Comparison of ENCODE assay signal across 7 cellular contexts in genomic region chr13:108217307-108218043, GRCh38. TPM values are rescaled to one million over a fixed set of nuclear protein-coding genes. Genes with fewer than 3 reads are reported as not detected.
A peak's percentile ranks its signal among the peaks of the same experiment; 100 is the strongest.
DNase-seq lines count a peak whose midpoint lies in the region; ATAC-seq, FAIRE-seq and TF ChIP-seq lines count a peak whose summit lies in the region.
"Not testable (repeated sequence)": the region's sequence is repeated elsewhere in the genome, so short reads cannot be mapped to it uniquely, and the experiment has no call there.

No MANE protein-coding gene starts in this region.

- H3K27me3 Mint-ChIP-seq in activated CD4-positive, alpha-beta T cell treated with anti-CD3 and anti-CD28 coated beads, Interleukin-2, amount 10 ng/mL, durations not matched to agents 7 days and 5 days, result not testable (repeated sequence)

- TF ChIP-seq POLR2A in gastrocnemius medialis (IDR thresholded peaks at IDR 0.05), result not testable (repeated sequence)

- peak overlapping the region; percentile 78 for H3K27ac ChIP-seq in mesodermal cell (ENCODE audit: low read depth, low read length, severe bottlenecking)
- peak overlapping the region; percentile 83 to 97 (median 92) for H3K27ac ChIP-seq in gastrocnemius medialis

- H3K4me3 Mint-ChIP-seq in activated CD4-positive, alpha-beta T cell treated with anti-CD3 and anti-CD28 coated beads, Interleukin-2, amount 10 ng/mL, durations not matched to agents 7 days and 5 days, result peak overlapping the region; percentile 90

- H3K9me3 ChIP-seq in mesodermal cell (ENCODE audit: control insufficient read depth, low read length); gastrocnemius medialis: not testable (repeated sequence)

- DNase-seq in NCI-H146 (lab: John Stamatoyannopoulos, UW), result peak; percentile 52
- DNase-seq in activated CD4-positive, alpha-beta T cell treated with anti-CD3 and anti-CD28 coated beads, Interleukin-2, amount 10 ng/mL, durations not matched to agents 7 days and 5 days; bronchial epithelial cell (ENCODE audit: low read depth); gastrocnemius medialis: not testable (repeated sequence)
- peak; percentile 32 for DNase-seq in Right ventricle myocardium inferior (ENCODE audit: missing footprints)

- TF ChIP-seq CTCF in bronchial epithelial cell (IDR thresholded peaks at IDR 0.05; ENCODE audit: insufficient read depth, low read length, severe bottlenecking); gastrocnemius medialis (IDR thresholded peaks at IDR 0.05 in 4 of 5, conservative IDR thresholded peaks at IDR 0.05 in 1 of 5): not testable (repeated sequence)

- H3K27ac Mint-ChIP-seq in activated CD4-positive, alpha-beta T cell treated with anti-CD3 and anti-CD28 coated beads, Interleukin-2, amount 10 ng/mL, durations not matched to agents 7 days and 5 days, result peak overlapping the region; percentile 97

- H3K36me3 Mint-ChIP-seq in activated CD4-positive, alpha-beta T cell treated with anti-CD3 and anti-CD28 coated beads, Interleukin-2, amount 10 ng/mL, durations not matched to agents 7 days and 5 days (ENCODE audit: low read depth), result not testable (repeated sequence)

- POLR2A ChIA-PET in activated CD4-positive, alpha-beta T cell treated with anti-CD3 and anti-CD28 coated beads, Interleukin-2, amount 10 ng/mL, durations not matched to agents 7 days and 5 days (lab: Charles Lee), result not testable (repeated sequence)

- not testable (repeated sequence) for H3K27me3 ChIP-seq in bronchial epithelial cell (ENCODE audit: control insufficient read depth, insufficient read depth, low read length); gastrocnemius medialis

- CTCF ChIA-PET in activated CD4-positive, alpha-beta T cell treated with anti-CD3 and anti-CD28 coated beads, Interleukin-2, amount 10 ng/mL, durations not matched to agents 7 days and 5 days (lab: Charles Lee), result interaction anchor here (1.0 kb wide), 1 partner anchor 9 kb away, joined by 3 read pairs; no protein-coding TSS in a partner anchor

- not testable (repeated sequence) for FAIRE-seq in bronchial epithelial cell (lab: Jason Lieb, UNC)

- intact Hi-C loops in Right ventricle myocardium inferior (cut with DNase I), result not testable (repeated sequence)
- intact Hi-C loops in gastrocnemius medialis (cut with DNase I; ENCODE audit: low total_unique reads), result loop anchor here (10.0 kb wide), 1 partner anchor 1567 kb away; the partner anchor contains the start of gene IRS2

- H3K4me3 ChIP-seq in GM08714 (ENCODE audit: low read length), result peak overlapping the region; percentile 88
- peak overlapping the region; percentile 81 for H3K4me3 ChIP-seq in bronchial epithelial cell (ENCODE audit: low read depth, low read length)
- H3K4me3 ChIP-seq in mesodermal cell (ENCODE audit: extremely low read depth, insufficient read depth, low read length, poor library complexity, severe bottlenecking), result peak overlapping the region; percentile 94
- peak overlapping the region; percentile 89 to 96 (median 92) for H3K4me3 ChIP-seq in gastrocnemius medialis

- not testable (repeated sequence) for ATAC-seq in Right ventricle myocardium inferior
- peak in 1 of 2 donors; percentile 6 for ATAC-seq in gastrocnemius medialis

- peaks cover 53% of the 10 kb centered on the region for H3K4me1 Mint-ChIP-seq in activated CD4-positive, alpha-beta T cell treated with anti-CD3 and anti-CD28 coated beads, Interleukin-2, amount 10 ng/mL, durations not matched to agents 7 days and 5 days

- not testable (repeated sequence) for H3K4me1 ChIP-seq in mesodermal cell (ENCODE audit: control insufficient read depth, insufficient read depth, low read length, poor library complexity, severe bottlenecking)
- H3K4me1 ChIP-seq in gastrocnemius medialis, result peaks cover 48 to 51% of the 10 kb centered on the region in 2 donors

- in situ Hi-C loops in gastrocnemius medialis (cut with MboI; ENCODE audit: low sequenced_read_pairs in 4 of 4), result loop anchor here in 1 of 4 donors (25.0 kb wide), 2 partner anchors 1570 to 1655 kb away; partner anchors contain the start of genes ARGLU1 and IRS2

- not testable (repeated sequence) for H3K36me3 ChIP-seq in bronchial epithelial cell (ENCODE audit: control insufficient read depth, insufficient read depth, low read length); mesodermal cell (ENCODE audit: control insufficient read depth, insufficient read depth, low read length); gastrocnemius medialis

- H3K9me3 Mint-ChIP-seq in activated CD4-positive, alpha-beta T cell treated with anti-CD3 and anti-CD28 coated beads, Interleukin-2, amount 10 ng/mL, durations not matched to agents 7 days and 5 days, result not testable (repeated sequence)

- WGBS in mesodermal cell (ENCODE audit: insufficient coverage in 2 of 2), 2 experiments, result 86 to 95% methylated on average over 6 to 19 of the region's 27 CpGs

RNA-seq across cellular contexts. Expression of gene ABHD13, which starts 0.7 kb away (rescaled TPM):
- total RNA-seq in activated CD4-positive, alpha-beta T cell treated with anti-CD3 and anti-CD28 coated beads, Interleukin-2, amount 10 ng/mL, durations not matched to agents 7 days and 5 days, result 1 to 10 TPM; 9.1 to 9.9 TPM
- total RNA-seq in bronchial epithelial cell (4.7 and 6.0 TPM in 2 replicates), Right ventricle myocardium inferior (4.9 TPM), gastrocnemius medialis (10 to 100 TPM in 1 of 4 donors, 1 to 10 TPM in 3; 4.8 to 15.5 (median 6.9) TPM)
- polyA plus RNA-seq in mesodermal cell (2013, experiment 1 of 2), result 10.6 TPM
- polyA plus RNA-seq in mesodermal cell (2013, experiment 2 of 2), result 11.3 TPM

RNA-seq across cellular contexts. Expression of gene LIG4, which starts 2.1 kb away (rescaled TPM):
- 10 to 100 TPM in 1 of 2 experiments, 1 to 10 TPM in 1; 9.5 to 10.8 TPM for total RNA-seq in activated CD4-positive, alpha-beta T cell treated with anti-CD3 and anti-CD28 coated beads, Interleukin-2, amount 10 ng/mL, durations not matched to agents 7 days and 5 days
- total RNA-seq in bronchial epithelial cell, result 10.5 and 17.0 TPM in 2 replicates
- total RNA-seq in Right ventricle myocardium inferior, result 7.8 TPM
- polyA plus RNA-seq in mesodermal cell (2013, experiment 1 of 2), result 9.5 TPM
- 12.6 TPM for polyA plus RNA-seq in mesodermal cell (2013, experiment 2 of 2)
- 10 to 100 TPM in 3 of 4 donors, 1 to 10 TPM in 1; 5.6 to 12.4 (median 11.3) TPM for total RNA-seq in gastrocnemius medialis

RNA-seq across cellular contexts. Expression of gene TNFSF13B, which starts 52.0 kb away (rescaled TPM):
- total RNA-seq in activated CD4-positive, alpha-beta T cell treated with anti-CD3 and anti-CD28 coated beads, Interleukin-2, amount 10 ng/mL, durations not matched to agents 7 days and 5 days, result 10 to 100 TPM; 11.7 to 12.7 TPM
- total RNA-seq in bronchial epithelial cell (0.79 and 1.7 TPM in 2 replicates), Right ventricle myocardium inferior (2.1 TPM), gastrocnemius medialis (1 to 10 TPM in 1 of 4 donors, under 1 TPM in 2, not detected in 1; 0.31 to 2.2 (median 0.62) TPM)
- polyA plus RNA-seq in mesodermal cell (2013, experiment 1 of 2), result 0.66 TPM
- polyA plus RNA-seq in mesodermal cell (2013, experiment 2 of 2), result 1.0 TPM
